In the genomic region with DNA sequence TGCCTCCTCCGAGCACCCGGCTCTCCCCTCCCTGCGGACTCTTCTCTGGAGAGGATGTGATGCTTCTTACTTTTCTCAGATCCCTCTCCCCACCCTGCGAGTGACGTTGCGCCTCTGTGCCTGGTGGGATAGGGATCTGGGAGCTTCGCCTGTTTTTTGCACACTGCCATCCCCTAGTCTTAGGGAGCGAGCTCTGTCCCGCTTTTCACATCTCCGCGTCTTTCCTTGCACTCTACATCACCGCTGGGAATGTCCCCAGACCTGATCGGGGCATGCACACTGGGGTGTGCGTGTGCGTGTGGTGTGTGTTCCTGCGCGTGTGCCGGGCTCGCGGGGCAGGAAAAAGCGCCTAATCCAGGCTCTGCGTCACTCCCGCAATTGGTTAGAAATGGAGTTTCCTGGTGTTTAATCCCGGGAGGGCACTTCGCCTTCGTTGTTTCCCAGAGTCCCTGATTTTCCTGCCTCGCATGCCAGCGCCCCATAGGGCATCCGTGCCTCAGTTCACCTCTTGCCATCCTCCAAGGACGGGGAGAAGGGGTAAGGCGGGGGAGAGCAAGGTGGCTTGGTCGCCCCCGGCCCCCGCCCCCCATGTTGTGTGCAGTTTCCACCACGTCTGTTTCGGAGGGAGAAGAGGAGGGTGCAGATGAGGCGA, we compare ENCODE assay signal across 8 cellular contexts. TPM values are rescaled to one million over a fixed set of nuclear protein-coding genes. Genes with fewer than 3 reads are reported as not detected.
DNase-seq lines count a peak whose midpoint lies in the region; ATAC-seq, FAIRE-seq and TF ChIP-seq lines count a peak whose summit lies in the region.

No MANE protein-coding gene starts in this region.

- H3K9me3 ChIP-seq in kidney (ENCODE audit: control insufficient read depth in 1 of 2, low read length in 2 of 2) = no peaks in the 10 kb centered on the region

- H3K27me3 Mint-ChIP-seq in brain = peaks cover 11% of the 10 kb centered on the region

- H3K4me3 Mint-ChIP-seq in brain = peak overlapping the region; percentile 80 to 88 (median 86)
- H3K4me3 Mint-ChIP-seq in stimulated activated effector memory CD8-positive, alpha-beta T cell treated with anti-CD3 and anti-CD28 coated beads, Interleukin-12 subunit alpha, Interleukin-12 subunit beta, amount 100 ng/mL, for 72 hours = peak overlapping the region; percentile 72

- peak overlapping the region in 1 of 2 donors; percentile 59 for H3K9ac ChIP-seq in kidney (ENCODE audit: low read length in 2 of 2)

- H3K36me3 Mint-ChIP-seq in brain = no peaks in the 10 kb centered on the region
- no peaks in the 10 kb centered on the region for H3K36me3 Mint-ChIP-seq in stimulated activated effector memory CD8-positive, alpha-beta T cell treated with anti-CD3 and anti-CD28 coated beads, Interleukin-12 subunit alpha, Interleukin-12 subunit beta, amount 100 ng/mL, for 72 hours

- peak overlapping the region; percentile 25 to 33 for H3K27ac ChIP-seq in kidney (ENCODE audit: low read depth in 2 of 2, low read length in 2 of 2)

- H3K9me3 Mint-ChIP-seq in brain = peaks cover 0 to 7% (median 0%) of the 10 kb centered on the region in 5 experiments
- no peaks in the 10 kb centered on the region for H3K9me3 Mint-ChIP-seq in stimulated activated effector memory CD8-positive, alpha-beta T cell treated with anti-CD3 and anti-CD28 coated beads, Interleukin-12 subunit alpha, Interleukin-12 subunit beta, amount 100 ng/mL, for 72 hours

- H3K4me3 ChIP-seq in kidney (ENCODE audit: low read length in 2 of 2) = peak overlapping the region; percentile 10 to 64

- ATAC-seq in stimulated activated effector memory CD8-positive, alpha-beta T cell treated with anti-CD3 and anti-CD28 coated beads, Interleukin-12 subunit alpha, Interleukin-12 subunit beta, amount 100 ng/mL, for 72 hours = no peak
- ATAC-seq in GM18907 (IDR thresholded peaks at IDR 0.05; ENCODE audit: unreplicated experiment) (no peak), GM19324 (IDR thresholded peaks at IDR 0.05; ENCODE audit: low FRiP score, unreplicated experiment) (no peak)

- peak overlapping the region in 3 of 5 experiments; percentile 34 to 93 (median 52) for H3K27ac Mint-ChIP-seq in brain
- no peak overlapping the region for H3K27ac Mint-ChIP-seq in stimulated activated effector memory CD8-positive, alpha-beta T cell treated with anti-CD3 and anti-CD28 coated beads, Interleukin-12 subunit alpha, Interleukin-12 subunit beta, amount 100 ng/mL, for 72 hours

- FAIRE-seq in kidney (lab: Jason Lieb, UNC) = no peak

- H3K4me1 Mint-ChIP-seq in brain = peaks cover 8% of the 10 kb centered on the region
- H3K4me1 Mint-ChIP-seq in stimulated activated effector memory CD8-positive, alpha-beta T cell treated with anti-CD3 and anti-CD28 coated beads, Interleukin-12 subunit alpha, Interleukin-12 subunit beta, amount 100 ng/mL, for 72 hours = peaks cover 20% of the 10 kb centered on the region

- intact Hi-C loops in kidney (cut with DNase I) = no loop called here

- TF ChIP-seq CTCF in brain (conservative IDR thresholded peaks at IDR 0.05) = no peak
- no peak for TF ChIP-seq CTCF in kidney (IDR thresholded peaks at IDR 0.05; ENCODE audit: borderline replicate concordance, extremely low read depth, insufficient read depth)

- H3K4me1 ChIP-seq in kidney (ENCODE audit: control insufficient read depth in 1 of 2, insufficient read depth in 1 of 2, low read depth in 1 of 2, low read length in 2 of 2) = peaks cover 0 to 9% of the 10 kb centered on the region in 2 donors

- no peaks in the 10 kb centered on the region for H3K36me3 ChIP-seq in kidney (ENCODE audit: control insufficient read depth in 1 of 2, insufficient read depth in 2 of 2, low read length in 2 of 2)

- DNase-seq in NCI-H748 (lab: John Stamatoyannopoulos, UW; ENCODE audit: unreplicated experiment) (peak; percentile 21), NCI-H748 treated with DMSO at 0.1 percent for 48 hours (lab: John Stamatoyannopoulos, UW) (no peak), kidney (peak; percentile 77), OCI-M2 (lab: John Stamatoyannopoulos, UW; ENCODE audit: unreplicated experiment) (no peak)
- no peak for DNase-seq in stimulated activated effector memory CD8-positive, alpha-beta T cell treated with anti-CD3 and anti-CD28 coated beads, Interleukin-12 subunit alpha, Interleukin-12 subunit beta, amount 100 ng/mL, for 72 hours (ENCODE audit: low spot score in 2 of 2)

RNA-seq across cellular contexts. Expression of a gene that starts 0.9 kb away (rescaled TPM):
- 96.8 TPM for polyA plus RNA-seq in brain (ENCODE audit: insufficient read depth, low read depth, low replicate concordance)
- 170 TPM for total RNA-seq in kidney
- 182 TPM for polyA plus RNA-seq in kidney (ENCODE audit: insufficient read depth, low read depth, low replicate concordance)

Comparison
In these comparisons a context has a peak if more than half of its experiments do, and no peak if none do; other contexts are left out.
1. DNase-seq: peak in NCI-H748 (single experiment) and kidney (single experiment); none in NCI-H748 treated with DMSO at 0.1 percent for 48 hours (single experiment), stimulated activated effector memory CD8-positive, alpha-beta T cell treated with anti-CD3 and anti-CD28 coated beads, Interleukin-12 subunit alpha, Interleukin-12 subunit beta, amount 100 ng/mL, for 72 hours (0 of 2) and OCI-M2 (single experiment).